ENCODE assay signal across 21 cellular contexts in the genomic region with DNA sequence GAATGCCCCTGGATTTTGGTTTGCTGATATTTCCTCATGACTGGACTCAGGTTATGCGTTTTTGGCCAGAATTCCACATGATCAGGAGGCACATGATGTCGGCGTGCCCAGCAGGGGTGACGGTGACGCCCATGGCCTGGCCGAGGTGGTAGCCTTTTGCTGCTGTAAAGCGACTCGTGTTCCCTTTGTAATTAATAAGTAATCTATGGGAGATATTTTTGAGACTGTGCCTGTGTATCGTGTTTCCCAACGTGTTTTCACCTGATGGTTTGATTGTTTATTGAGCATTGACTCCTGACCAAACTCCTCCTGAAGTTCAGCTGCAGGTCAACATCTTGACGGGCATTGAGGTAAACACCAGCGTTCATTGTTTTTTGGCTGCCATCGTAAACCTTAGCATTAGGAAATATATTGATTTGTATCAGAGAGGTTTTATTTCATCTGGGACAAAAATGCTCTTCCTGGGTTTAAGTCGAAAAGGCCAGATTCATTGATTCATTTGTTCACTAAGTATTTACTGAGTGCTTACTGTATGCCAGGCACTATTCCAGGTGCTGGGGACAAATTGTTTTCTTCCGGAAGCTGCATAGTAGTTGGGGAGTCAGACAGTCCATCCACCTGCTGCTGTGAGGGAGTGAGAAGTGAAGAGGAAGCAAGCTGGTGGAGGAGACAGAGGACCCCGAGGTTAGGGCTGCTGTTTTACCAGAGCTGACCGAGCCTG. TPM values are rescaled to one million over a fixed set of nuclear protein-coding genes. Genes with fewer than 3 reads are reported as not detected.
DNase-seq lines count a peak whose midpoint lies in the region; ATAC-seq and TF ChIP-seq lines count a peak whose summit lies in the region.
"Had no signal": no experiment of that assay in that cellular context is flagged by ENCODE, and none has a peak within 500 bp of the region (broad histone marks: within the 10 kb centered on the region; RNA-seq: fewer than 3 reads in every experiment).

No MANE protein-coding gene starts in this region.

- no peak overlapping the region for H2BK5ac ChIP-seq in H9 (ENCODE audit: insufficient read length, low read length)

- H4K20me1 ChIP-seq in H9 (ENCODE audit: control insufficient read depth, insufficient read depth, insufficient read length): no peaks in the 10 kb centered on the region
- H4K20me1 ChIP-seq in neural progenitor cell (ENCODE audit: low read depth): no peaks in the 10 kb centered on the region

- H3K9me3 Mint-ChIP-seq in H9 (no peaks in the 10 kb centered on the region), immature natural killer cell (no peaks in the 10 kb centered on the region), neural progenitor cell (no peaks in the 10 kb centered on the region)
- H3K9me3 Mint-ChIP-seq: activated CD4-positive, alpha-beta memory T cell treated with anti-CD3 and anti-CD28 coated beads for 36 hours had no signal

- no peak overlapping the region for H3K23ac ChIP-seq in H9 (ENCODE audit: insufficient read length, low read depth, low read length)

- H3K4me1 ChIP-seq in H9 (ENCODE audit: insufficient read depth, low read length): no peaks in the 10 kb centered on the region; the same call in 1 of the 2 replicates
- no peaks in the 10 kb centered on the region for H3K4me1 ChIP-seq in neural progenitor cell
- H3K4me1 ChIP-seq in left lung: no peaks in the 10 kb centered on the region
- H3K4me1 ChIP-seq: colonic mucosa had no signal

- H4K91ac ChIP-seq in H9 (ENCODE audit: insufficient read length, low read depth, low read length): no peak overlapping the region

- H2AK5ac ChIP-seq in H9 (ENCODE audit: insufficient read length, low read length): no peak overlapping the region

- H2AFZ ChIP-seq in H9 (ENCODE audit: low read length) (no peak overlapping the region), neural progenitor cell (replicated peaks) (no peak overlapping the region)

- ATAC-seq in left lung: no peak

- H3K79me1 ChIP-seq in H9 (ENCODE audit: insufficient read depth, low read depth, low read length, poor library complexity, severe bottlenecking): no peaks in the 10 kb centered on the region

- H4K8ac ChIP-seq in H9 (replicated peaks; ENCODE audit: insufficient read length, low read depth, low read length): no peak overlapping the region

- H3K9ac ChIP-seq in H9 (ENCODE audit: extremely low read depth, insufficient read length, low read length): no peak overlapping the region
- H3K9ac ChIP-seq in neural progenitor cell: no peak overlapping the region

- H2BK20ac ChIP-seq in H9 (ENCODE audit: low read depth, low read length, poor library complexity, severe bottlenecking): no peak overlapping the region

- no peak overlapping the region for H4K5ac ChIP-seq in H9 (ENCODE audit: insufficient read length, low read depth, low read length)

- intact Hi-C loops in left lung (cut with DNase I): no loop called here

- H2BK12ac ChIP-seq in H9 (ENCODE audit: insufficient read length, low read depth, low read length): no peak overlapping the region

- no peak overlapping the region; a peak in 1 of 5 replicates for H3K4me3 Mint-ChIP-seq in H9
- H3K4me3 Mint-ChIP-seq in immature natural killer cell: peak overlapping the region in 4 of 5 donors; percentile 36 to 55 (median 43)
- no peak overlapping the region for H3K4me3 Mint-ChIP-seq in neural progenitor cell
- H3K4me3 Mint-ChIP-seq: activated CD4-positive, alpha-beta memory T cell treated with anti-CD3 and anti-CD28 coated beads for 36 hours had no signal

- no CpG with 5 or more reads among the region's 17 CpGs for WGBS in H9 (ENCODE audit: extremely low coverage, insufficient read length, low lambda C conversion rate)

- no peaks in the 10 kb centered on the region for H3K27me3 ChIP-seq in H9 (ENCODE audit: insufficient read depth, low read length)
- H3K27me3 ChIP-seq in neural progenitor cell: no peaks in the 10 kb centered on the region
- no peaks in the 10 kb centered on the region for H3K27me3 ChIP-seq in left lung
- H3K27me3 ChIP-seq: colonic mucosa, vagina had no signal

- H3K9me3 ChIP-seq in H9 (ENCODE audit: control insufficient read depth, low read depth, low read length) (no peaks in the 10 kb centered on the region), neural progenitor cell (ENCODE audit: low read depth) (no peaks in the 10 kb centered on the region), left lung (no peaks in the 10 kb centered on the region)
- H3K9me3 ChIP-seq: colonic mucosa, vagina had no signal

- DNase-seq in H9 (no peak), immature natural killer cell (no peak), neural progenitor cell (ENCODE audit: low spot score) (no peak), NCI-H748 treated with DMSO at 0.1 percent for 48 hours (lab: John Stamatoyannopoulos, UW) (no peak), A172 (ENCODE audit: low spot score) (no peak), GM10266 (ENCODE audit: extremely low spot score) (no peak), left lung (no peak)
- DNase-seq: activated CD4-positive, alpha-beta memory T cell treated with anti-CD3 and anti-CD28 coated beads for 36 hours; activated naive CD4-positive, alpha-beta T cell treated with anti-CD3 and anti-CD28 coated beads, Interleukin-2, amount 50 U/mL, for 16 hours; activated T-cell treated with anti-CD3 and anti-CD28 coated beads, Interleukin-2, amount 50 U/mL, for 1 hour; colonic mucosa; GOT3; head of caudate nucleus; NCI-H2107; NCI-H524 treated with DMSO at 0.1 percent for 48 hours; Right ventricle myocardium superior; stimulated activated CD4-positive, alpha-beta T cell treated with anti-CD3 and anti-CD28 coated beads, Interleukin-4, amount 100 ng/mL, for 24 hours had no signal

- H3K4me3 ChIP-seq in neural progenitor cell: no peak overlapping the region
- H3K4me3 ChIP-seq in left lung: no peak overlapping the region
- H3K4me3 ChIP-seq: colonic mucosa, smooth muscle cell, vagina had no signal

- H3K18ac ChIP-seq in H9 (ENCODE audit: insufficient read length, low read depth, low read length): no peak overlapping the region

- no peak overlapping the region for H2BK15ac ChIP-seq in H9 (ENCODE audit: low read depth, low read length)

- H3K27ac ChIP-seq in C4-2B (peak overlapping the region; percentile 15; the same call in 1 of the 2 replicates), H9 (ENCODE audit: insufficient read length, low read depth, low read length) (no peak overlapping the region), neural progenitor cell (no peak overlapping the region), left lung (no peak overlapping the region)
- H3K27ac ChIP-seq: colonic mucosa, vagina, VCaP had no signal

- H3K36me3 Mint-ChIP-seq in H9 (ENCODE audit: insufficient read depth in 1 of 3, low read depth in 3 of 3) (peaks cover 4 to 15% (median 8%) of the 10 kb centered on the region in 3 experiments; a peak in 6 of 7 replicates), immature natural killer cell (peaks cover 5 to 15% (median 15%) of the 10 kb centered on the region in 3 donors), neural progenitor cell (peaks cover 2% of the 10 kb centered on the region)

- H3K36me3 ChIP-seq in neural progenitor cell (no peaks in the 10 kb centered on the region), left lung (peaks cover 0 to 16% of the 10 kb centered on the region in 2 donors)
- H3K36me3 ChIP-seq: colonic mucosa, vagina had no signal

- H3K4me1 Mint-ChIP-seq in H9 (peaks cover 0 to 4% of the 10 kb centered on the region in 2 experiments; a peak in 1 of 4 replicates), immature natural killer cell (peaks cover 52 to 54% of the 10 kb centered on the region in 2 donors), neural progenitor cell (peaks cover 20% of the 10 kb centered on the region)

- no peaks in the 10 kb centered on the region for H3K27me3 Mint-ChIP-seq in H9 (ENCODE audit: low read depth)
- H3K27me3 Mint-ChIP-seq in immature natural killer cell (ENCODE audit: low read depth in 3 of 3): peaks cover 17 to 25% (median 17%) of the 10 kb centered on the region in 3 donors
- H3K27me3 Mint-ChIP-seq in neural progenitor cell (ENCODE audit: insufficient read depth, low read depth): peaks cover 2% of the 10 kb centered on the region
- H3K27me3 Mint-ChIP-seq: activated CD4-positive, alpha-beta memory T cell treated with anti-CD3 and anti-CD28 coated beads for 36 hours had no signal

- no peak overlapping the region for H2BK120ac ChIP-seq in H9 (ENCODE audit: low read depth, low read length, poor library complexity, severe bottlenecking)

- H3F3A ChIP-seq in neural progenitor cell (ENCODE audit: low read depth): no peaks in the 10 kb centered on the region

- TF ChIP-seq CTCF in C4-2B (conservative IDR thresholded peaks at IDR 0.05) (no peak), H9 (conservative IDR thresholded peaks at IDR 0.05) (no peak), neural progenitor cell (IDR thresholded peaks at IDR 0.05) (no peak), GM10266 (IDR thresholded peaks at IDR 0.05; ENCODE audit: control insufficient read depth, insufficient read depth, low read depth, missing control alignments) (no peak), left lung (IDR thresholded peaks at IDR 0.05) (no peak)

- no peak overlapping the region for H3T11ph ChIP-seq in H9 (ENCODE audit: low read length)

- H3K79me2 ChIP-seq in H9 (ENCODE audit: insufficient read depth, low read length) (no peaks in the 10 kb centered on the region), neural progenitor cell (ENCODE audit: low read depth) (no peaks in the 10 kb centered on the region)

- H3K4me2 ChIP-seq in H9 (ENCODE audit: insufficient read depth, insufficient read length, low read length) (no peak overlapping the region), neural progenitor cell (no peak overlapping the region)
- H3K4me2 ChIP-seq: smooth muscle cell had no signal

- H3K56ac ChIP-seq in H9 (ENCODE audit: insufficient read length, low read depth, low read length): no peak overlapping the region

- H3K4ac ChIP-seq in H9 (ENCODE audit: low read depth, low read length): no peak overlapping the region

- H3K14ac ChIP-seq in H9 (ENCODE audit: insufficient read depth, low read length): no peak overlapping the region

- no peaks in the 10 kb centered on the region for H3K23me2 ChIP-seq in H9 (ENCODE audit: insufficient read length, low read depth, low read length, poor library complexity, severe bottlenecking)

- H3K27ac Mint-ChIP-seq in H9: peak overlapping the region; percentile 18 to 88 (median 21); a peak in 5 of 7 replicates
- peak overlapping the region; percentile 82 to 97 (median 94) for H3K27ac Mint-ChIP-seq in immature natural killer cell
- H3K27ac Mint-ChIP-seq in neural progenitor cell: peak overlapping the region; percentile 65
- H3K27ac Mint-ChIP-seq: activated CD4-positive, alpha-beta memory T cell treated with anti-CD3 and anti-CD28 coated beads for 36 hours had no signal

RNA-seq across cellular contexts. Expression of a gene that starts 23.6 kb away (rescaled TPM):
- total RNA-seq in H9 (2021): 24.4 and 27.7 TPM in 2 replicates
- 10 to 100 TPM; 33.1 to 65.7 (median 40.6) TPM for polyA plus RNA-seq in immature natural killer cell
- total RNA-seq in neural progenitor cell (ENCODE audit: low replicate concordance): 18.6 and 20.7 TPM in 2 replicates
- 16.2 and 16.6 TPM in 2 replicates for total RNA-seq in A172 (2014; rRNA removed; shearing (Covaris generic))
- 10 to 100 TPM; 16.4 to 18.0 TPM for total RNA-seq in left lung

RNA-seq across cellular contexts. Expression of a gene that starts 28.0 kb away (rescaled TPM):
- total RNA-seq in H9 (2021) (12.2 and 13.6 TPM in 2 replicates), neural progenitor cell (ENCODE audit: low replicate concordance) (13.0 and 17.9 TPM in 2 replicates), left lung (10 to 100 TPM; 33.1 to 35.9 TPM)
- polyA plus RNA-seq in immature natural killer cell: 10 to 100 TPM; 25.0 to 31.7 (median 30.9) TPM
- 16.7 and 19.4 TPM in 2 replicates for total RNA-seq in A172 (2014; rRNA removed; shearing (Covaris generic))

RNA-seq across cellular contexts. Expression of a gene that starts 44.5 kb away (rescaled TPM):
- 7.0 and 7.3 TPM in 2 replicates for total RNA-seq in H9 (2021)
- polyA plus RNA-seq in immature natural killer cell: 10 to 100 TPM in 1 of 3 donors, 1 to 10 TPM in 2; 6.0 to 15.6 (median 6.5) TPM
- 4.6 and 5.3 TPM in 2 replicates for total RNA-seq in neural progenitor cell (ENCODE audit: low replicate concordance)
- 2.3 and 4.1 TPM in 2 replicates for total RNA-seq in A172 (2014; rRNA removed; shearing (Covaris generic))
- 10 to 100 TPM in 1 of 2 donors, 1 to 10 TPM in 1; 8.5 to 15.4 TPM for total RNA-seq in left lung

RNA-seq across cellular contexts. Expression of a gene that starts 58.5 kb away (rescaled TPM):
- total RNA-seq in H9 (2021) (60.1 and 67.5 TPM in 2 replicates), neural progenitor cell (ENCODE audit: low replicate concordance) (25.8 and 50.5 TPM in 2 replicates), left lung (10 to 100 TPM; 19.6 to 24.2 TPM)
- 10 to 100 TPM; 19.0 to 37.0 (median 20.5) TPM for polyA plus RNA-seq in immature natural killer cell
- total RNA-seq in A172 (2014; rRNA removed; shearing (Covaris generic)): 22.6 and 28.1 TPM in 2 replicates

RNA-seq across cellular contexts. Expression of a gene that starts 58.7 kb away (rescaled TPM):
- total RNA-seq in H9 (2021) (63.7 and 64.3 TPM in 2 replicates), neural progenitor cell (ENCODE audit: low replicate concordance) (40.0 and 58.1 TPM in 2 replicates), left lung (100 to 1,000 TPM; 129 to 154 TPM)
- polyA plus RNA-seq in immature natural killer cell: 100 to 1,000 TPM in 2 of 3 donors, 10 to 100 TPM in 1; 67.7 to 161 (median 150) TPM
- 67.2 and 75.1 TPM in 2 replicates for total RNA-seq in A172 (2014; rRNA removed; shearing (Covaris generic))

Comparison
In these comparisons a context has a peak if more than half of its experiments do, and no peak if none do; other contexts are left out.
1. H3K27ac Mint-ChIP-seq: peak in every context shown above with its lines; median percentile 94 in immature natural killer cell; 65 in neural progenitor cell; 21 in H9.
2. H3K4me3 Mint-ChIP-seq: peak in immature natural killer cell (4 of 5); none in H9 (0 of 2) and neural progenitor cell (single experiment).